2 cellular contexts compared by ENCODE assay signal in the genomic region with DNA sequence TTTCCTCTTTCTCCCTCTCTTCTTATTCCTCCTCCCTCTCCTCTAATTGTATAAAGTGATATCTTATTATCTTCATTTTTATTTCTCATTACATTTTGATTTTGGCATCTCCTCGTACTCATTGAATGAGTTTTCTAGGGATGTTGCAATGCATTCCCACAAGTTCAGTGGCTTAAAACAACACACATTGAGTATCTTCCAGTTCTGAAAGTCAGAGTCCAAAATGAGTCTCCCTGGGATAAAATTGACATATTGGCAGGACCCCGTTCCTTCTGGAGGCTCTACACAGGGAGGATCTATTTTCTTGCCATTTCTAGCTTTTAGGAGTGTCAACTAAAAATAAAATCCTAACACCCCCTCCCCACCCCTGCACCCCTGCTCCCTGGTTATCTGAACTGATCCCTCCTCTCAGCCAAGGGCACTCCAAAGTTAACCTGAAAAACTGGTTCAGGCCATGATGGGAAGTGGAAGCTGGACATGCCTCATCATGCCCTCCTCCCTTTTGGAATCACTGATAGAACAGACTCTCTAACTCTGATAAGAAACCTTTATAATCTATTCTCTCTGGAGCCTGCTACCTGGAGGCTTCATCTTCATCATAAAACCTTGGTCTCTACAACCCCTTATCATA. TPM values are rescaled to one million over a fixed set of nuclear protein-coding genes. Genes with fewer than 3 reads are reported as not detected.
"Had no signal": no experiment of that assay in that cellular context is flagged by ENCODE, and none has a peak within 500 bp of the region (broad histone marks: within the 10 kb centered on the region; RNA-seq: fewer than 3 reads in every experiment).

No MANE protein-coding gene starts in this region.

RNA-seq across cellular contexts. Expression of a gene that starts 29.5 kb away (rescaled TPM):
- total RNA-seq: naive thymus-derived CD4-positive, alpha-beta T cell; natural killer cell treated with Interleukin-12 subunit alpha and Interleukin-12 subunit beta and Interleukin-15 and Interleukin-18, amount 100 ng/mL, for 72 hours had no signal
- polyA plus RNA-seq: naive thymus-derived CD4-positive, alpha-beta T cell had no signal
